In genomic region chr11:66676931-66677598, GRCh38 we compare ENCODE assay signal across 8 cellular contexts. TPM values are rescaled to one million over a fixed set of nuclear protein-coding genes. Genes with fewer than 3 reads are reported as not detected.
DNase-seq lines count a peak whose midpoint lies in the region; ATAC-seq and TF ChIP-seq lines count a peak whose summit lies in the region.

No MANE protein-coding gene starts in this region.

- ATAC-seq in HG02759 (IDR thresholded peaks at IDR 0.05; ENCODE audit: unreplicated experiment) (no peak), HG02973 (IDR thresholded peaks at IDR 0.05; ENCODE audit: unreplicated experiment) (no peak), GM18517 (IDR thresholded peaks at IDR 0.05; ENCODE audit: unreplicated experiment) (no peak)

- TF ChIP-seq POLR2A in Peyer's patch (IDR thresholded peaks at IDR 0.05) (no peak), prostate gland (IDR thresholded peaks at IDR 0.05) (no peak)

- peak overlapping the region; percentile 86 to 98 (median 96) for H3K27ac ChIP-seq in Peyer's patch
- peak overlapping the region; percentile 92 to 94 for H3K27ac ChIP-seq in prostate gland

- TF ChIP-seq CTCF in Peyer's patch (IDR thresholded peaks at IDR 0.05) (no peak), fibroblast of mammary gland (conservative IDR thresholded peaks at IDR 0.05; ENCODE audit: control insufficient read depth, insufficient read depth, low read depth, low read length) (no peak), prostate gland (IDR thresholded peaks at IDR 0.05) (no peak)

- 2% methylated on average over 27 of the region's 27 CpGs for WGBS in prostate gland

- H3K27me3 ChIP-seq in Peyer's patch (no peaks in the 10 kb centered on the region), prostate gland (replicated peaks; ENCODE audit: insufficient read depth) (no peaks in the 10 kb centered on the region)

- H3K9me3 ChIP-seq in Peyer's patch (no peaks in the 10 kb centered on the region), prostate gland (no peaks in the 10 kb centered on the region)

- intact Hi-C loops in prostate gland (cut with DNase I), result loop anchor here (5.0 kb wide), 3 partner anchors 40 to 200 kb away; partner anchors contain the start of genes CCDC87, CCS and RBM4

- H3K4me3 ChIP-seq in GM08714 (ENCODE audit: low read length) (peak overlapping the region; percentile 99), Peyer's patch (peak overlapping the region; percentile 67 to 91 (median 74)), fibroblast of mammary gland (ENCODE audit: control insufficient read depth, low read depth, low read length) (peak overlapping the region; percentile 75), prostate gland (peak overlapping the region; percentile 53 to 61)

- DNase-seq in Peyer's patch, result no peak
- DNase-seq in fibroblast of mammary gland (ENCODE audit: low read depth), result peak; percentile 6
- no peak for DNase-seq in prostate gland (ENCODE audit: low spot score)
- DNase-seq in stimulated activated CD4-positive, alpha-beta T cell treated with anti-CD3 and anti-CD28 coated beads, Interleukin-2, amount 100 ng/mL, for 48 hours, result no peak

- no peaks in the 10 kb centered on the region for H3K36me3 ChIP-seq in Peyer's patch
- H3K36me3 ChIP-seq in prostate gland, result no peaks in the 10 kb centered on the region

- peaks cover 0 to 26% (median 9%) of the 10 kb centered on the region in 4 donors for H3K4me1 ChIP-seq in Peyer's patch
- H3K4me1 ChIP-seq in prostate gland (replicated peaks), result peaks cover 8% of the 10 kb centered on the region

RNA-seq across cellular contexts. Expression of gene RBM4B, which starts 0.6 kb away (rescaled TPM):
- 10 to 100 TPM; 15.2 to 33.0 (median 21.7) TPM for total RNA-seq in Peyer's patch
- total RNA-seq in prostate gland, result 10 to 100 TPM; 15.5 to 40.7 TPM

RNA-seq across cellular contexts. Expression of gene RBM4, which starts 38.6 kb away (rescaled TPM):
- total RNA-seq in Peyer's patch (10 to 100 TPM; 64.6 to 90.8 (median 75.3) TPM), prostate gland (100 to 1,000 TPM; 105 to 137 TPM)

RNA-seq across cellular contexts. Expression of gene SPTBN2, which starts 52.0 kb away (rescaled TPM):
- total RNA-seq in Peyer's patch (10 to 100 TPM in 2 of 4 donors, 1 to 10 TPM in 2; 1.7 to 23.1 (median 6.0) TPM), prostate gland (100 to 1,000 TPM; 139 to 140 TPM)

Comparison
In these comparisons a context has a peak if more than half of its experiments do, and no peak if none do; other contexts are left out.
1. RNA of gene SPTBN2, which starts 52.0 kb away (total RNA-seq): 139 to 140 TPM in prostate gland; 1.7 to 23.1 TPM in Peyer's patch; every median in the first group is over 4 times any median in the second.
2. Peak in every context shown above with its lines, with median percentiles within 50 percentile points of each other: H3K4me3 ChIP-seq.